ENCODE assay signal across 8 cellular contexts in genomic region chr22:38982008-38982927, GRCh38. TPM values are rescaled to one million over a fixed set of nuclear protein-coding genes. Genes with fewer than 3 reads are reported as not detected.
A peak's percentile ranks its signal among the peaks of the same experiment; 100 is the strongest.
DNase-seq lines count a peak whose midpoint lies in the region; ATAC-seq and TF ChIP-seq lines count a peak whose summit lies in the region.

Gene APOBEC3B, plus strand, starts transcription at chr22:38982347. Its CDS starts 107 bp downstream, at chr22:38982454.

- peak; percentile 59 for ATAC-seq in GM18498 (IDR thresholded peaks at IDR 0.05; ENCODE audit: unreplicated experiment)
- ATAC-seq in HG03025 (IDR thresholded peaks at IDR 0.05; ENCODE audit: low FRiP score, unreplicated experiment), result peak; percentile 44
- ATAC-seq in PC-3, result peak; percentile 91
- peak; percentile 47 to 63 for ATAC-seq in activated T-cell treated with anti-CD3 and anti-CD28 coated beads, Interleukin-2, amount 50 U/mL, for 4 hours

- peak within 1 kb of the TSS; percentile 74 for H3K4me3 Mint-ChIP-seq in activated T-cell treated with anti-CD3 and anti-CD28 coated beads, Interleukin-2, amount 50 U/mL, for 4 hours
- H3K4me3 Mint-ChIP-seq in neural crest cell, result peak within 1 kb of the TSS; percentile 65
- peak within 1 kb of the TSS; percentile 62 for H3K4me3 Mint-ChIP-seq in stimulated activated naive CD8-positive, alpha-beta T cell treated with anti-CD3 and anti-CD28 coated beads, Interleukin-15, Interleukin-2, amounts not matched to agents 100 ng/mL and 50 ng/mL, for 24 hours

- peaks cover 26% of the 10 kb centered on the region for H3K4me1 ChIP-seq in PC-3 (ENCODE audit: insufficient read depth, low read length)

- DNase-seq in PC-3 (peak; percentile 91), fibroblast of the aortic adventitia (ENCODE audit: low read depth) (peak; percentile 94), neural crest cell (ENCODE audit: low read depth, low spot score) (peak; percentile 32), GDM1 (lab: John Stamatoyannopoulos, UW) (no peak)
- DNase-seq in activated T-cell treated with anti-CD3 and anti-CD28 coated beads, Interleukin-2, amount 50 U/mL, for 4 hours, result peak; percentile 49

- no peaks in the 10 kb centered on the region for H3K36me3 Mint-ChIP-seq in activated T-cell treated with anti-CD3 and anti-CD28 coated beads, Interleukin-2, amount 50 U/mL, for 4 hours (ENCODE audit: insufficient read depth)
- peaks cover 4% of the 10 kb centered on the region for H3K36me3 Mint-ChIP-seq in neural crest cell (ENCODE audit: low read depth)
- H3K36me3 Mint-ChIP-seq in stimulated activated naive CD8-positive, alpha-beta T cell treated with anti-CD3 and anti-CD28 coated beads, Interleukin-15, Interleukin-2, amounts not matched to agents 100 ng/mL and 50 ng/mL, for 24 hours (ENCODE audit: low read depth), result peaks cover 4% of the 10 kb centered on the region

- no peaks in the 10 kb centered on the region for H3K27me3 Mint-ChIP-seq in activated T-cell treated with anti-CD3 and anti-CD28 coated beads, Interleukin-2, amount 50 U/mL, for 4 hours (ENCODE audit: low read depth)
- peaks cover 6% of the 10 kb centered on the region for H3K27me3 Mint-ChIP-seq in neural crest cell (ENCODE audit: low read depth)
- no peaks in the 10 kb centered on the region for H3K27me3 Mint-ChIP-seq in stimulated activated naive CD8-positive, alpha-beta T cell treated with anti-CD3 and anti-CD28 coated beads, Interleukin-15, Interleukin-2, amounts not matched to agents 100 ng/mL and 50 ng/mL, for 24 hours

- no peaks in the 10 kb centered on the region; the same call in 1 of the 2 replicates for H3K36me3 ChIP-seq in PC-3 (ENCODE audit: low read depth, low read length)

- peaks cover 21% of the 10 kb centered on the region for H3K4me1 Mint-ChIP-seq in activated T-cell treated with anti-CD3 and anti-CD28 coated beads, Interleukin-2, amount 50 U/mL, for 4 hours (ENCODE audit: low read depth)
- peaks cover 17% of the 10 kb centered on the region for H3K4me1 Mint-ChIP-seq in neural crest cell
- H3K4me1 Mint-ChIP-seq in stimulated activated naive CD8-positive, alpha-beta T cell treated with anti-CD3 and anti-CD28 coated beads, Interleukin-15, Interleukin-2, amounts not matched to agents 100 ng/mL and 50 ng/mL, for 24 hours (ENCODE audit: low read depth), result peaks cover 43% of the 10 kb centered on the region

- H3K4me3 ChIP-seq in PC-3 (ENCODE audit: low read length), result peak within 1 kb of the TSS; percentile 58
- peak within 1 kb of the TSS; percentile 58 for H3K4me3 ChIP-seq in fibroblast of the aortic adventitia (ENCODE audit: low read depth, low read length)

- H3K27ac ChIP-seq in PC-3 (ENCODE audit: low read length), result peak within 1 kb of the TSS; percentile 79

- peak within 1 kb of the TSS; percentile 76 for H3K9ac ChIP-seq in PC-3 (ENCODE audit: low read length)

- intact Hi-C loops in PC-3 (cut with micrococcal nuclease), result loop anchor here (5.0 to 10.0 kb wide), 2 partner anchors 57 to 110 kb away; partner anchors contain the start of gene CBX6

- no peaks in the 10 kb centered on the region for H4K20me1 ChIP-seq in PC-3 (ENCODE audit: low read length)

- no peaks in the 10 kb centered on the region for H3K9me2 ChIP-seq in PC-3 (replicated peaks; ENCODE audit: low read length)

- no peaks in the 10 kb centered on the region for H3K79me2 ChIP-seq in PC-3 (ENCODE audit: low read length)

- no peaks in the 10 kb centered on the region for H3K27me3 ChIP-seq in PC-3 (ENCODE audit: low read length)

- H3K4me2 ChIP-seq in PC-3 (ENCODE audit: low read length), result peak within 1 kb of the TSS; percentile 81

- 0 out of 2 replicates have a peak, but pooled peaks cover 2% of the 10 kb centered on the region for H3K9me3 ChIP-seq in PC-3 (ENCODE audit: low read length)

- peak within 1 kb of the TSS; percentile 50; the same call in 1 of the 2 replicates for H2AFZ ChIP-seq in PC-3 (ENCODE audit: low read length)

- H3K9me3 Mint-ChIP-seq in activated T-cell treated with anti-CD3 and anti-CD28 coated beads, Interleukin-2, amount 50 U/mL, for 4 hours, result peaks cover 3% of the 10 kb centered on the region
- no peaks in the 10 kb centered on the region for H3K9me3 Mint-ChIP-seq in neural crest cell
- no peaks in the 10 kb centered on the region for H3K9me3 Mint-ChIP-seq in stimulated activated naive CD8-positive, alpha-beta T cell treated with anti-CD3 and anti-CD28 coated beads, Interleukin-15, Interleukin-2, amounts not matched to agents 100 ng/mL and 50 ng/mL, for 24 hours

- H3F3A ChIP-seq in PC-3 (ENCODE audit: low read length, unreplicated experiment), result peaks cover 6% of the 10 kb centered on the region

- TF ChIP-seq CTCF in PC-3 (conservative IDR thresholded peaks at IDR 0.05; ENCODE audit: low read depth, low read length) (no peak), fibroblast of the aortic adventitia (IDR thresholded peaks at IDR 0.05; ENCODE audit: insufficient read depth, low read length) (no peak), neural crest cell (conservative IDR thresholded peaks at IDR 0.05) (no peak)

- POLR2A ChIA-PET in PC-3 (lab: Charles Lee; ENCODE audit: unreplicated experiment), result interaction anchor here (0.6 kb wide), 2 partner anchors 179 to 329 kb away, joined by 7 to 12 read pairs; no protein-coding TSS in a partner anchor

- peak within 1 kb of the TSS; percentile 88 for H3K27ac Mint-ChIP-seq in neural crest cell (ENCODE audit: unreplicated experiment)
- H3K27ac Mint-ChIP-seq in stimulated activated naive CD8-positive, alpha-beta T cell treated with anti-CD3 and anti-CD28 coated beads, Interleukin-15, Interleukin-2, amounts not matched to agents 100 ng/mL and 50 ng/mL, for 24 hours, result peak within 1 kb of the TSS; percentile 55

- TSS peak; percentile 65 for BruUV-seq in PC-3 (replicated peaks; lab: Mats Ljungman, UMichigan)

- CTCF ChIA-PET in PC-3 (lab: Charles Lee), result interaction anchor here (1.3 to 1.9 kb wide), 2 partner anchors 21 to 216 kb away, joined by 4 read pairs; no protein-coding TSS in a partner anchor

RNA-seq across cellular contexts. Expression of gene APOBEC3B, which starts in this region (rescaled TPM):
- total RNA-seq in PC-3 (2014; rRNA removed) (11.3 TPM in 2 replicates), fibroblast of the aortic adventitia (ENCODE audit: low replicate concordance) (0.90 and 6.8 TPM in 2 replicates), neural crest cell (12.3 and 14.5 TPM in 2 replicates)
- total RNA-seq in activated T-cell treated with anti-CD3 and anti-CD28 coated beads, Interleukin-2, amount 50 U/mL, for 4 hours, result 1 to 10 TPM; 1.1 to 2.1 (median 1.2) TPM
